ENCODE assay signal across 17 cellular contexts in the genomic region with DNA sequence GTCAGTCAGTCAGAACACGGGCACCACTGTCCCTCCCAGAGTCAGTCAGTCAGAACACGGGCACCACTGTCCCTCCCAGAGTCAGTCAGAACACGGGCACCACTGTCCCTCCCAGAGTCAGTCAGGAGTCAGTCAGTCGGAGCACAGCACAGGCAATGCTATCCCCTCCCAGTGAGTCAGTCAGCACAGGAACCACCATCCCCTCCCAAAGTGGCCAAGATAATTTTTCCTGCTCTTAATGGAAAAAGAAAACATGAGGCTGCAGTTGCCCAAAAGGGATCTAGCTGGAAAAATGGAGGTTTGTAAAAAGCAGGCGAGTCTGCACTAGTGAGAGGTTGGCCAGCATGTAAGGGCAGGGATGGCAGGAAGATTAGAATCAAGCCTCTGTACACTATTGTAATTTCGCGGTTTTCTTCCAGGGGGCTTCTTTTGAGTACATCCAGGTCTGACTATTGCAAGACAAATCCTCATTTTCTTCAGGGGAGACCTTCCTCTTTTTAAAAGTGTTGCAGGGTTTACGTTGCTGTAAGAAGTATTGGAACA.
DNase-seq lines count a peak whose midpoint lies in the region; ATAC-seq lines count a peak whose summit lies in the region.
"Had no signal": no experiment of that assay in that cellular context is flagged by ENCODE, and none has a peak within 500 bp of the region (broad histone marks: within the 10 kb centered on the region; RNA-seq: fewer than 3 reads in every experiment).

No MANE protein-coding gene starts in this region.

- no peak for ATAC-seq in HG02981 (IDR thresholded peaks at IDR 0.05; ENCODE audit: unreplicated experiment)
- ATAC-seq: activated naive CD8-positive, alpha-beta T cell treated with anti-CD3 and anti-CD28 coated beads, Interleukin-2, amount 50 U/mL, for 24 hours; left colon had no signal

- DNase-seq in EH (ENCODE audit: low read depth) (peak; percentile 9), NCI-H69 (lab: John Stamatoyannopoulos, UW) (peak; percentile 23), dedifferentiated amniotic fluid mesenchymal stem cell (ENCODE audit: extremely low spot score) (peak; percentile 25), kidney tubule cell (ENCODE audit: low spot score) (peak; percentile 71), amygdala (lab: John Stamatoyannopoulos, UW) (no peak), NCI-H446 treated with DMSO at 0.1 percent for 48 hours (lab: John Stamatoyannopoulos, UW) (no peak)
- no peak for DNase-seq in stimulated activated CD4-positive, alpha-beta T cell treated with anti-CD3 and anti-CD28 coated beads, Interleukin-15, amount 100 ng/mL, for 24 hours
- DNase-seq: activated naive CD8-positive, alpha-beta T cell treated with anti-CD3 and anti-CD28 coated beads, Interleukin-2, amount 50 U/mL, for 24 hours; caudate nucleus; CD4-positive, alpha-beta memory T cell; effector CD8-positive, alpha-beta T cell; foreskin melanocyte; left colon; NCI-H524 treated with DMSO at 0.1 percent for 48 hours; OCI-M1; stimulated activated naive CD4-positive, alpha-beta T cell had no signal

Comparison
In these comparisons a context has a peak if more than half of its experiments do, and no peak if none do; other contexts are left out.
1. DNase-seq: peak in EH (single experiment), NCI-H69 (single experiment), dedifferentiated amniotic fluid mesenchymal stem cell (single experiment) and kidney tubule cell (single experiment); none in amygdala (0 of 56), stimulated activated CD4-positive, alpha-beta T cell treated with anti-CD3 and anti-CD28 coated beads, Interleukin-15, amount 100 ng/mL, for 24 hours (single experiment) and NCI-H446 treated with DMSO at 0.1 percent for 48 hours (single experiment).